1 cellular context compared by ENCODE assay signal in genomic region chr13:98343461-98343860, GRCh38.
TF ChIP-seq lines count a peak whose summit lies in the region.

No MANE protein-coding gene starts in this region.

TF ChIP-seq in GM23338, 12 proteins besides CTCF, POLR2A, EP300 and RAD21 (continued from another document):
- TF ChIP-seq ETS1 (IDR thresholded peaks at IDR 0.05) (no peak), POLR2AphosphoS5 (IDR thresholded peaks at IDR 0.05; ENCODE audit: low read depth) (no peak), JUNB (IDR thresholded peaks at IDR 0.05; ENCODE audit: unreplicated experiment) (no peak)
